In genomic region chr7:84949067-84949466, GRCh38 we compare ENCODE assay signal across 15 cellular contexts.
"Had no signal": no experiment of that assay in that cellular context is flagged by ENCODE, and none has a peak within 500 bp of the region (broad histone marks: within the 10 kb centered on the region; RNA-seq: fewer than 3 reads in every experiment).

No MANE protein-coding gene starts in this region.

- H3K27ac ChIP-seq: heart left ventricle, neural progenitor cell, pancreas, tibial artery, uterus, VCaP had no signal

- H3K4me1 ChIP-seq: heart left ventricle, pancreas, tibial artery, uterus had no signal

- H3K9ac ChIP-seq: neural progenitor cell had no signal

- H2AFZ ChIP-seq: neural progenitor cell had no signal

- H3K4me3 ChIP-seq: heart left ventricle, neural progenitor cell, pancreas, tibial artery, uterus had no signal

- H3K36me3 ChIP-seq: heart left ventricle, neural progenitor cell, pancreas, tibial artery, uterus had no signal

- H3K27me3 ChIP-seq: heart left ventricle, neural progenitor cell, pancreas, tibial artery, uterus had no signal

- H3K4me2 ChIP-seq: neural progenitor cell had no signal

- H3K9me3 ChIP-seq: heart left ventricle, pancreas, tibial artery, uterus had no signal

- DNase-seq: activated CD4-positive, alpha-beta T cell treated with anti-CD3 and anti-CD28 coated beads for 36 hours; activated CD8-positive, alpha-beta memory T cell treated with anti-CD3 and anti-CD28 coated beads, Interleukin-2, amount 50 U/mL, for 4 hours; activated CD8-positive, alpha-beta T cell treated with anti-CD3 and anti-CD28 coated beads for 36 hours; activated naive CD4-positive, alpha-beta T cell; activated naive CD8-positive, alpha-beta T cell treated with anti-CD3 and anti-CD28 coated beads, Interleukin-2, amount 50 U/mL, for 24 hours; activated T-cell treated with anti-CD3 and anti-CD28 coated beads, Interleukin-2, amount 50 U/mL, for 72 hours; central memory CD4-positive, alpha-beta T cell; effector memory CD8-positive, alpha-beta T cell; heart left ventricle; pancreas; T1000; tibial artery; uterus had no signal

- ATAC-seq: activated CD4-positive, alpha-beta T cell treated with anti-CD3 and anti-CD28 coated beads for 36 hours; activated CD8-positive, alpha-beta T cell treated with anti-CD3 and anti-CD28 coated beads for 36 hours; activated naive CD8-positive, alpha-beta T cell treated with anti-CD3 and anti-CD28 coated beads, Interleukin-2, amount 50 U/mL, for 24 hours; activated T-cell treated with anti-CD3 and anti-CD28 coated beads, Interleukin-2, amount 50 U/mL, for 72 hours; effector memory CD8-positive, alpha-beta T cell; heart left ventricle; pancreas had no signal
